In the genomic region with DNA sequence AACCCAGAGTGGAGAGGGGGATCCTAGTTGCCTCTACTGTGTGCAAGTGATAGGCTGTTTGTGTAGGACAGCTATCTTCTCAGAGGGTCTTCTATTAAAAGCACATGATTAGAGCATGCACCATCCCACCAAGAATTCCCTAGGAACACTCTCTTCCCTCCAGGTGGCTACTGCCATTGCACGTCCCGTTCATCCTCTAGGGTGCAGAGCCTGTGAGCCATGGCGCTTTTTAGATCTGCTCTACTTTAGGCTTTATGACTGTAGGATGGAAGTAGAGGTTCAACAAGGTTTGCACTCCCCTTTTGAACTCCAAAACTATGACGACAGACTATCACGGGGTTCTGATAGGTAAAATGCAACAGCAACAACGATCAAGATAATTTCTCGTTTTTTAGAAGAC, we compare ENCODE assay signal across 21 cellular contexts.
DNase-seq lines count a peak whose midpoint lies in the region; ATAC-seq, FAIRE-seq and TF ChIP-seq lines count a peak whose summit lies in the region.
"Had no signal": no experiment of that assay in that cellular context is flagged by ENCODE, and none has a peak within 500 bp of the region (broad histone marks: within the 10 kb centered on the region; RNA-seq: fewer than 3 reads in every experiment).

No MANE protein-coding gene starts in this region.

- H3K27ac ChIP-seq in HepG2 (ENCODE audit: extremely low read length, insufficient read depth, low read length) (no peak overlapping the region), right lobe of liver (no peak overlapping the region), caudate nucleus (ENCODE audit: low read depth, low read length) (peak overlapping the region; percentile 76)
- H3K27ac ChIP-seq: 22Rv1; A549; BLaER1 treated with 17β-estradiol and CSF1 and Interleukin-3, amounts not matched to agents 10 nM and 100 nM; C4-2B had no signal

- no peak for DNase-seq in HepG2 (ENCODE audit: low spot score)
- no peak for DNase-seq in right lobe of liver
- no peak for DNase-seq in caudate nucleus (lab: John Stamatoyannopoulos, UW)
- DNase-seq in D341Med (ENCODE audit: low spot score), result no peak
- DNase-seq: AML-193; Caco-2; Calu3; CD4-positive, alpha-beta T cell; CD8-positive, alpha-beta T cell; DMS 273 treated with DMSO at 0.1 percent for 48 hours; DMS79 treated with DMSO at 0.1 percent for 48 hours; GF-D8 had no signal

- TF ChIP-seq POLR2A in HepG2 (IDR thresholded peaks at IDR 0.05; ENCODE audit: insufficient read depth in 1 of 2, low read depth in 2 of 2, low read length in 2 of 2), result no peak
- TF ChIP-seq POLR2A in right lobe of liver (IDR thresholded peaks at IDR 0.05), result no peak

- H4K20me1 ChIP-seq in HepG2 (ENCODE audit: insufficient read depth, low read length), result no peaks in the 10 kb centered on the region
- H4K20me1 ChIP-seq: BLaER1 treated with 17β-estradiol and CSF1 and Interleukin-3, amounts not matched to agents 10 nM and 100 nM had no signal

- peak; percentile 55; the same call in 2 of the 3 replicates for ATAC-seq in HepG2
- ATAC-seq in right lobe of liver, result no peak
- peak; percentile 11 for ATAC-seq in HG03097 (IDR thresholded peaks at IDR 0.05; ENCODE audit: low FRiP score, unreplicated experiment)
- ATAC-seq in HG03442 (IDR thresholded peaks at IDR 0.05; ENCODE audit: unreplicated experiment), result no peak
- ATAC-seq: A549; CD8-positive, alpha-beta T cell had no signal

- no peak for TF ChIP-seq EP300 in HepG2 (IDR thresholded peaks at IDR 0.05; ENCODE audit: low read depth in 2 of 2, low read length in 2 of 2)
- TF ChIP-seq EP300 in HepG2 (CRISPR knock-in tag; IDR thresholded peaks at IDR 0.05; ENCODE audit: borderline replicate concordance), result no peak

- CTCF ChIA-PET in HepG2 (lab: Yijun Ruan, JAX; ENCODE audit: low intra/inter-chr PET ratio, low total read pairs), result no interaction called here

- H3K4me2 ChIP-seq in HepG2 (ENCODE audit: low read depth, low read length), result no peak overlapping the region
- H3K4me2 ChIP-seq: A549; BLaER1 treated with 17β-estradiol and CSF1 and Interleukin-3, amounts not matched to agents 10 nM and 100 nM had no signal

- intact Hi-C loops in HepG2 (cut with micrococcal nuclease; ENCODE audit: unreplicated experiment) (no loop called here), right lobe of liver (cut with DNase I) (no loop called here)

- no peak overlapping the region for H2AFZ ChIP-seq in HepG2 (ENCODE audit: low read length)

- in situ Hi-C loops in HepG2 (cut with HindIII; ENCODE audit: extremely low pct_ligation_motif_present, low pct_unique_long_range_greater_than_20kb), result no loop called here

- H3K9me3 ChIP-seq in HepG2 (ENCODE audit: low read length) (no peaks in the 10 kb centered on the region), right lobe of liver (no peaks in the 10 kb centered on the region)
- H3K9me3 ChIP-seq: A549, Caco-2 had no signal

- no peak for FAIRE-seq in HepG2 (lab: Jason Lieb, UNC)
- FAIRE-seq: A549, G401.6, GM12891, GM19239 had no signal

- no peak overlapping the region for H3K9ac ChIP-seq in HepG2 (ENCODE audit: insufficient read depth, low read depth, low read length)
- H3K9ac ChIP-seq: BLaER1 treated with 17β-estradiol and CSF1 and Interleukin-3, amounts not matched to agents 10 nM and 100 nM had no signal

- H3K36me3 ChIP-seq in HepG2 (replicated peaks in 1 of 2; ENCODE audit: control insufficient read depth in 1 of 2, insufficient read depth in 2 of 2, low read length in 2 of 2) (no peaks in the 10 kb centered on the region), right lobe of liver (no peaks in the 10 kb centered on the region)
- H3K36me3 ChIP-seq: BLaER1 treated with 17β-estradiol and CSF1 and Interleukin-3, amounts not matched to agents 10 nM and 100 nM had no signal

- H3K79me2 ChIP-seq in HepG2 (ENCODE audit: insufficient read depth, low read length), result no peaks in the 10 kb centered on the region

- H3K27me3 ChIP-seq in HepG2 (ENCODE audit: control insufficient read depth in 1 of 2, insufficient read depth in 2 of 2, low read length in 2 of 2) (peaks cover 0 to 22% of the 10 kb centered on the region in 2 experiments; a peak in 2 of 5 replicates), right lobe of liver (no peaks in the 10 kb centered on the region)
- H3K27me3 ChIP-seq: BLaER1 treated with 17β-estradiol and CSF1 and Interleukin-3, amounts not matched to agents 10 nM and 100 nM had no signal

- TF ChIP-seq CTCF in HepG2 (CRISPR knock-in tag; IDR thresholded peaks at IDR 0.05), result no peak
- TF ChIP-seq CTCF in right lobe of liver (IDR thresholded peaks at IDR 0.05), result no peak

- POLR2A ChIA-PET in HepG2 (lab: Yijun Ruan, JAX), result no interaction called here

- 9% methylated on average over 7 of the region's 7 CpGs for WGBS in HepG2 (ENCODE audit: low lambda C conversion rate)
- WGBS in right lobe of liver (ENCODE audit: insufficient coverage, low coverage, low lambda C conversion rate, missing lambda C conversion rate), result 59% methylated on average over 7 of the region's 7 CpGs

- no TSS peak for BruUV-seq in HepG2 (replicated peaks; lab: Mats Ljungman, UMichigan)

- H3K4me1 ChIP-seq in HepG2 (ENCODE audit: insufficient read depth, low read length), result no peaks in the 10 kb centered on the region
- H3K4me1 ChIP-seq in right lobe of liver, result no peaks in the 10 kb centered on the region
- H3K4me1 ChIP-seq: A549; BLaER1 treated with 17β-estradiol and CSF1 and Interleukin-3, amounts not matched to agents 10 nM and 100 nM; Caco-2 had no signal

- TF ChIP-seq RAD21 in HepG2 (CRISPR knock-in tag; IDR thresholded peaks at IDR 0.05), result no peak

- H3K4me3 ChIP-seq in HepG2 (replicated peaks in 1 of 3; ENCODE audit: insufficient read depth in 1 of 3, low read depth in 2 of 3, low read length in 3 of 3) (no peak overlapping the region), right lobe of liver (no peak overlapping the region)
- H3K4me3 ChIP-seq: A549; BLaER1 treated with 17β-estradiol and CSF1 and Interleukin-3, amounts not matched to agents 10 nM and 100 nM had no signal

TF ChIP-seq in HepG2, 621 proteins besides CTCF, POLR2A, EP300 and RAD21:
- no peak for TF ChIP-seq GTF3A (CRISPR knock-in tag; conservative IDR thresholded peaks at IDR 0.05)
- TF ChIP-seq CREB1 (IDR thresholded peaks at IDR 0.05), result 0 out of 2 replicates have a peak, but pooled peaks have one; percentile 18
- TF ChIP-seq CREB1 (CRISPR knock-in tag; IDR thresholded peaks at IDR 0.05), result no peak
TF ChIP-seq in HepG2: peak in this region for 1.

Comparison
In these comparisons a context has a peak if more than half of its experiments do, and no peak if none do; other contexts are left out.
1. ATAC-seq: peak in HepG2 (single experiment) and HG03097 (single experiment); none in right lobe of liver (0 of 4) and HG03442 (single experiment).